Comparison of ENCODE assay signal across 1 cellular context in genomic region chr9:86732514-86732913, GRCh38.
TF ChIP-seq lines count a peak whose summit lies in the region.

No MANE protein-coding gene starts in this region.

TF ChIP-seq in HEK293, 187 proteins besides CTCF, POLR2A, EP300 and RAD21 (continued from another document and continues in another):
- 0 out of 2 replicates have a peak, but pooled peaks have one; percentile 7 for TF ChIP-seq ZBTB49 (tag by site-specific recombination; IDR thresholded peaks at IDR 0.05; ENCODE audit: low read depth)
- peak; percentile 96 for TF ChIP-seq INSM2 (tag by site-specific recombination; IDR thresholded peaks at IDR 0.05)
- peak; percentile 80 for TF ChIP-seq GFI1B (tag by site-specific recombination; IDR thresholded peaks at IDR 0.05)
- TF ChIP-seq ZNF16 (tag by site-specific recombination; IDR thresholded peaks at IDR 0.05; ENCODE audit: low read depth) = no peak
- TF ChIP-seq ZSCAN4 (tag by site-specific recombination; IDR thresholded peaks at IDR 0.05) = peak; percentile 78
- TF ChIP-seq, protein P1, sequence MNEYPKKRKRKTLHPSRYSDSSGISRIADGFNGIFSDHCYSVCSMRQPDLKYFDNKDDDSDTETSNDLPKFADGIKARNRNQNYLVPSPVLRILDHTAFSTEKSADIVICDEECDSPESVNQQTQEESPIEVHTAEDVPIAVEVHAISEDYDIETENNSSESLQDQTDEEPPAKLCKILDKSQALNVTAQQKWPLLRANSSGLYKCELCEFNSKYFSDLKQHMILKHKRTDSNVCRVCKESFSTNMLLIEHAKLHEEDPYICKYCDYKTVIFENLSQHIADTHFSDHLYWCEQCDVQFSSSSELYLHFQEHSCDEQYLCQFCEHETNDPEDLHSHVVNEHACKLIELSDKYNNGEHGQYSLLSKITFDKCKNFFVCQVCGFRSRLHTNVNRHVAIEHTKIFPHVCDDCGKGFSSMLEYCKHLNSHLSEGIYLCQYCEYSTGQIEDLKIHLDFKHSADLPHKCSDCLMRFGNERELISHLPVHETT (tag by site-specific recombination; IDR thresholded peaks at IDR 0.05) = peak; percentile 93
- TF ChIP-seq, protein P2, sequence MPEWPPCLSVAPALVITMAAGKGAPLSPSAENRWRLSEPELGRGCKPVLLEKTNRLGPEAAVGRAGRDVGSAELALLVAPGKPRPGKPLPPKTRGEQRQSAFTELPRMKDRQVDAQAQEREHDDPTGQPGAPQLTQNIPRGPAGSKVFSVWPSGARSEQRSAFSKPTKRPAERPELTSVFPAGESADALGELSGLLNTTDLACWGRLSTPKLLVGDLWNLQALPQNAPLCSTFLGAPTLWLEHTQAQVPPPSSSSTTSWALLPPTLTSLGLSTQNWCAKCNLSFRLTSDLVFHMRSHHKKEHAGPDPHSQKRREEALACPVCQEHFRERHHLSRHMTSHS (tag by site-specific recombination; IDR thresholded peaks at IDR 0.05) = peak; percentile 61; the same call in 1 of the 2 replicates
- no peak; the same call in 1 of the 2 replicates for TF ChIP-seq ZNF239 (tag by site-specific recombination; IDR thresholded peaks at IDR 0.05)
- TF ChIP-seq SP2 (tag by site-specific recombination; IDR thresholded peaks at IDR 0.05) = 0 out of 2 replicates have a peak, but pooled peaks have one; percentile 11
- no peak for TF ChIP-seq MEIS1 (CRISPR knock-in tag; IDR thresholded peaks at IDR 0.05; ENCODE audit: borderline replicate concordance)
- TF ChIP-seq, protein P3, sequence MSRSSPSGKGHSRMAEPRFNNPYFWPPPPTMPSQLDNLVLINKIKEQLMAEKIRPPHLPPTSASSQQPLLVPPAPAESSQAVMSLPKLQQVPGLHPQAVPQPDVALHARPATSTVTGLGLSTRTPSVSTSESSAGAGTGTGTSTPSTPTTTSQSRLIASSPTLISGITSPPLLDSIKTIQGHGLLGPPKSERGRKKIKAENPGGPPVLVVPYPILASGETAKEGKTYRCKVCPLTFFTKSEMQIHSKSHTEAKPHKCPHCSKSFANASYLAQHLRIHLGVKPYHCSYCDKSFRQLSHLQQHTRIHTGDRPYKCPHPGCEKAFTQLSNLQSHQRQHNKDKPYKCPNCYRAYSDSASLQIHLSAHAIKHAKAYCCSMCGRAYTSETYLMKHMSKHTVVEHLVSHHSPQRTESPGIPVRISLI (tag by site-specific recombination; IDR thresholded peaks at IDR 0.05) = peak; percentile 39; the same call in 1 of the 2 replicates
- no peak for TF ChIP-seq ZNF670 (tag by site-specific recombination; IDR thresholded peaks at IDR 0.05; ENCODE audit: low read depth)
- no peak for TF ChIP-seq SETDB1 (IDR thresholded peaks at IDR 0.05; ENCODE audit: insufficient read length, low read length)
- peak; percentile 79; the same call in 1 of the 2 replicates for TF ChIP-seq ZNF10 (tag by site-specific recombination; IDR thresholded peaks at IDR 0.05)
- TF ChIP-seq ZSCAN23 (tag by site-specific recombination; IDR thresholded peaks at IDR 0.05) = peak; percentile 31; the same call in 1 of the 2 replicates
- peak; percentile 73; the same call in 1 of the 2 replicates for TF ChIP-seq ZFP69B (tag by site-specific recombination; IDR thresholded peaks at IDR 0.05)
- no peak for TF ChIP-seq ZNF791 (tag by site-specific recombination; IDR thresholded peaks at IDR 0.05)
- TF ChIP-seq, protein P4, sequence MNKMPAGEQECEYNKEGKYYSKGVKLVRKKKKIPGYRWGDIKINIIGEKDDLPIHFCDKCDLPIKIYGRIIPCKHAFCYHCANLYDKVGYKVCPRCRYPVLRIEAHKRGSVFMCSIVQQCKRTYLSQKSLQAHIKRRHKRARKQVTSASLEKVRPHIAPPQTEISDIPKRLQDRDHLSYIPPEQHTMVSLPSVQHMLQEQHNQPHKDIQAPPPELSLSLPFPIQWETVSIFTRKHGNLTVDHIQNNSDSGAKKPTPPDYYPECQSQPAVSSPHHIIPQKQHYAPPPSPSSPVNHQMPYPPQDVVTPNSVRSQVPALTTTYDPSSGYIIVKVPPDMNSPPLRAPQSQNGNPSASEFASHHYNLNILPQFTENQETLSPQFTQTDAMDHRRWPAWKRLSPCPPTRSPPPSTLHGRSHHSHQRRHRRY (tag by site-specific recombination; IDR thresholded peaks at IDR 0.05) = no peak
- TF ChIP-seq, protein P5, sequence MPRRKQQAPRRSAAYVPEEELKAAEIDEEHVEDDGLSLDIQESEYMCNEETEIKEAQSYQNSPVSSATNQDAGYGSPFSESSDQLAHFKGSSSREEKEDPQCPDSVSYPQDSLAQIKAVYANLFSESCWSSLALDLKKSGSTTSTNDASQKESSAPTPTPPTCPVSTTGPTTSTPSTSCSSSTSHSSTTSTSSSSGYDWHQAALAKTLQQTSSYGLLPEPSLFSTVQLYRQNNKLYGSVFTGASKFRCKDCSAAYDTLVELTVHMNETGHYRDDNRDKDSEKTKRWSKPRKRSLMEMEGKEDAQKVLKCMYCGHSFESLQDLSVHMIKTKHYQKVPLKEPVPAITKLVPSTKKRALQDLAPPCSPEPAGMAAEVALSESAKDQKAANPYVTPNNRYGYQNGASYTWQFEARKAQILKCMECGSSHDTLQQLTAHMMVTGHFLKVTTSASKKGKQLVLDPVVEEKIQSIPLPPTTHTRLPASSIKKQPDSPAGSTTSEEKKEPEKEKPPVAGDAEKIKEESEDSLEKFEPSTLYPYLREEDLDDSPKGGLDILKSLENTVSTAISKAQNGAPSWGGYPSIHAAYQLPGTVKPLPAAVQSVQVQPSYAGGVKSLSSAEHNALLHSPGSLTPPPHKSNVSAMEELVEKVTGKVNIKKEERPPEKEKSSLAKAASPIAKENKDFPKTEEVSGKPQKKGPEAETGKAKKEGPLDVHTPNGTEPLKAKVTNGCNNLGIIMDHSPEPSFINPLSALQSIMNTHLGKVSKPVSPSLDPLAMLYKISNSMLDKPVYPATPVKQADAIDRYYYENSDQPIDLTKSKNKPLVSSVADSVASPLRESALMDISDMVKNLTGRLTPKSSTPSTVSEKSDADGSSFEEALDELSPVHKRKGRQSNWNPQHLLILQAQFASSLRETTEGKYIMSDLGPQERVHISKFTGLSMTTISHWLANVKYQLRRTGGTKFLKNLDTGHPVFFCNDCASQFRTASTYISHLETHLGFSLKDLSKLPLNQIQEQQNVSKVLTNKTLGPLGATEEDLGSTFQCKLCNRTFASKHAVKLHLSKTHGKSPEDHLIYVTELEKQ (tag by site-specific recombination; IDR thresholded peaks at IDR 0.05; ENCODE audit: borderline replicate concordance) = peak; percentile 96
- peak; percentile 93 for TF ChIP-seq ZNF2 (tag by site-specific recombination; IDR thresholded peaks at IDR 0.05)
- TF ChIP-seq ZSCAN5A (tag by site-specific recombination; IDR thresholded peaks at IDR 0.05) = no peak
- no peak for TF ChIP-seq ZNF18 (tag by site-specific recombination; IDR thresholded peaks at IDR 0.05)
- TF ChIP-seq ATF2 (tag by site-specific recombination; IDR thresholded peaks at IDR 0.05; ENCODE audit: low read depth) = peak; percentile 85
- TF ChIP-seq KLF16 (tag by site-specific recombination; IDR thresholded peaks at IDR 0.05) = no peak
- TF ChIP-seq ZNF692 (tag by site-specific recombination; IDR thresholded peaks at IDR 0.05) = peak; percentile 73
- peak; percentile 97 for TF ChIP-seq ZNF843 (tag by site-specific recombination; IDR thresholded peaks at IDR 0.05)
- TF ChIP-seq, protein P6, sequence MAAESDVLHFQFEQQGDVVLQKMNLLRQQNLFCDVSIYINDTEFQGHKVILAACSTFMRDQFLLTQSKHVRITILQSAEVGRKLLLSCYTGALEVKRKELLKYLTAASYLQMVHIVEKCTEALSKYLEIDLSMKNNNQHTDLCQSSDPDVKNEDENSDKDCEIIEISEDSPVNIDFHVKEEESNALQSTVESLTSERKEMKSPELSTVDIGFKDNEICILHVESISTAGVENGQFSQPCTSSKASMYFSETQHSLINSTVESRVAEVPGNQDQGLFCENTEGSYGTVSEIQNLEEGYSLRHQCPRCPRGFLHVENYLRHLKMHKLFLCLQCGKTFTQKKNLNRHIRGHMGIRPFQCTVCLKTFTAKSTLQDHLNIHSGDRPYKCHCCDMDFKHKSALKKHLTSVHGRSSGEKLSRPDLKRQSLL (tag by site-specific recombination; IDR thresholded peaks at IDR 0.05) = 0 out of 2 replicates have a peak, but pooled peaks have one; percentile 8
- peak; percentile 98 for TF ChIP-seq ZNF629 (tag by site-specific recombination; IDR thresholded peaks at IDR 0.05)
- TF ChIP-seq IKZF3 (tag by site-specific recombination; IDR thresholded peaks at IDR 0.05) = no peak
- TF ChIP-seq ZNF157 (tag by site-specific recombination; IDR thresholded peaks at IDR 0.05) = no peak
- no peak for TF ChIP-seq ZNF223 (tag by site-specific recombination; IDR thresholded peaks at IDR 0.05)
- no peak for TF ChIP-seq ZNF514 (tag by site-specific recombination; IDR thresholded peaks at IDR 0.05)
- no peak for TF ChIP-seq KLF9 (tag by site-specific recombination; IDR thresholded peaks at IDR 0.05; ENCODE audit: low read depth)
- no peak for TF ChIP-seq ZNF23 (tag by site-specific recombination; IDR thresholded peaks at IDR 0.05; ENCODE audit: borderline replicate concordance)
- no peak for TF ChIP-seq EGR2 (tag by site-specific recombination; IDR thresholded peaks at IDR 0.05; ENCODE audit: low read depth)
